ENCODE assay signal across 1 cellular context in the genomic region with DNA sequence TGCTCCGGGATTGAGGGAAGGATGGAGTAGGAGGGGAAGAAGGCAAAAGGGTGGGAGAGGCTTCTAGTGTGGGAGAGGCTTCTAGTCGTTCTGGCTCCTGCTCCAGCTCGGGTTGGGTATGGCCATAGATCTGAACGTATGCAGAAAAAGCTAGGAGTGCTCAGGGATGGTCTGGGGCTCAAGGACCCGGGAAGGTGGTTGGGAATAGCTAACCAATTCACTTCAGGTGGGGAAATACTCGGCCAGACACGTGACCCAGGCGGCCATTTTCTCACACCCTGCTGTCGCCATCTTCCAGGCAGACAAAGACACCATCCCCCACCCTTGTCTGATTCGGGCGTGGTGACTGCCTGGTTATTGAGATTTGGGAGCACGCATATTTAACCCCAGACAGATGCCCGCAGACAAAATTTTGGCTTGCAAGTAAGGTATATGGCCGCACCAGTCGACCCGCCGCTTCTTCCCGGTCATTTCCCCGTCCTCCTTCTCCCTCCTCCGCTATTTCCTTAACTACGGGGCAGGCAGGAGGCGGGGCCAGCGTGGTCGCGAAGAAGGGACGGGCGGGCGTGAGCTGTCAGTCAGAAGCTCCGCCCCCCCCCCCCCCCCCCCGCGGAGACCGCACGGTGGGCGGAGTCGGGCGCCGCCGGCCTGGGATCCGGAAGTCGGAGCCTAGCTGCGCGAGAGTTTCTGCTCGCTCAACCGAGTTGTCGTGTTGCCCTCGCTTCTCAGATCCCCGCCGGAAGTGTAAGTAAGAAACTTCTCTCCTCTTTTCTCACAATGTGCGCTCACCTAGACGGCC.
TF ChIP-seq lines count a peak whose summit lies in the region.

A gene with protein sequence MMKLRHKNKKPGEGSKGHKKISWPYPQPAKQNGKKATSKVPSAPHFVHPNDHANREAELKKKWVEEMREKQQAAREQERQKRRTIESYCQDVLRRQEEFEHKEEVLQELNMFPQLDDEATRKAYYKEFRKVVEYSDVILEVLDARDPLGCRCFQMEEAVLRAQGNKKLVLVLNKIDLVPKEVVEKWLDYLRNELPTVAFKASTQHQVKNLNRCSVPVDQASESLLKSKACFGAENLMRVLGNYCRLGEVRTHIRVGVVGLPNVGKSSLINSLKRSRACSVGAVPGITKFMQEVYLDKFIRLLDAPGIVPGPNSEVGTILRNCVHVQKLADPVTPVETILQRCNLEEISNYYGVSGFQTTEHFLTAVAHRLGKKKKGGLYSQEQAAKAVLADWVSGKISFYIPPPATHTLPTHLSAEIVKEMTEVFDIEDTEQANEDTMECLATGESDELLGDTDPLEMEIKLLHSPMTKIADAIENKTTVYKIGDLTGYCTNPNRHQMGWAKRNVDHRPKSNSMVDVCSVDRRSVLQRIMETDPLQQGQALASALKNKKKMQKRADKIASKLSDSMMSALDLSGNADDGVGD (plus strand): TSS at position 661 of the 799 bp plus-strand sequence. CDS start 2,348 bp downstream, outside the sequence.

TF ChIP-seq in HepG2, 621 proteins besides CTCF, POLR2A, EP300 and RAD21 (continued from another document and continues in another):
- TF ChIP-seq SNAI1 (CRISPR knock-in tag; IDR thresholded peaks at IDR 0.05; ENCODE audit: borderline replicate concordance): no peak
- TF ChIP-seq ZNF207 (IDR thresholded peaks at IDR 0.05; ENCODE audit: borderline replicate concordance): no peak
- no peak for TF ChIP-seq MTA1 (CRISPR knock-in tag; IDR thresholded peaks at IDR 0.05; ENCODE audit: borderline replicate concordance)
- TF ChIP-seq JUN (CRISPR knock-in tag; IDR thresholded peaks at IDR 0.05): no peak
- TF ChIP-seq SPEN (CRISPR knock-in tag; IDR thresholded peaks at IDR 0.05; ENCODE audit: low read depth): no peak
- TF ChIP-seq HHEX (CRISPR knock-in tag; IDR thresholded peaks at IDR 0.05): no peak
- no peak for TF ChIP-seq ZBTB1 (CRISPR knock-in tag; IDR thresholded peaks at IDR 0.05; ENCODE audit: borderline replicate concordance)
- TF ChIP-seq ZNF709 (CRISPR knock-in tag; IDR thresholded peaks at IDR 0.05): no peak
- TF ChIP-seq, protein P1, sequence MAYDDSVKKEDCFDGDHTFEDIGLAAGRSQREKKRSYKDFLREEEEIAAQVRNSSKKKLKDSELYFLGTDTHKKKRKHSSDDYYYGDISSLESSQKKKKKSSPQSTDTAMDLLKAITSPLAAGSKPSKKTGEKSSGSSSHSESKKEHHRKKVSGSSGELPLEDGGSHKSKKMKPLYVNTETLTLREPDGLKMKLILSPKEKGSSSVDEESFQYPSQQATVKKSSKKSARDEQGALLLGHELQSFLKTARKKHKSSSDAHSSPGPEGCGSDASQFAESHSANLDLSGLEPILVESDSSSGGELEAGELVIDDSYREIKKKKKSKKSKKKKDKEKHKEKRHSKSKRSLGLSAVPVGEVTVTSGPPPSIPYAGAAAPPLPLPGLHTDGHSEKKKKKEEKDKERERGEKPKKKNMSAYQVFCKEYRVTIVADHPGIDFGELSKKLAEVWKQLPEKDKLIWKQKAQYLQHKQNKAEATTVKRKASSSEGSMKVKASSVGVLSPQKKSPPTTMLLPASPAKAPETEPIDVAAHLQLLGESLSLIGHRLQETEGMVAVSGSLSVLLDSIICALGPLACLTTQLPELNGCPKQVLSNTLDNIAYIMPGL (CRISPR knock-in tag; IDR thresholded peaks at IDR 0.05; ENCODE audit: borderline replicate concordance in 1 of 2, low read depth in 1 of 2): no peak
- no peak for TF ChIP-seq CREM (IDR thresholded peaks at IDR 0.05)
- TF ChIP-seq CREM (CRISPR knock-in tag; IDR thresholded peaks at IDR 0.05): no peak
- TF ChIP-seq, protein P2, sequence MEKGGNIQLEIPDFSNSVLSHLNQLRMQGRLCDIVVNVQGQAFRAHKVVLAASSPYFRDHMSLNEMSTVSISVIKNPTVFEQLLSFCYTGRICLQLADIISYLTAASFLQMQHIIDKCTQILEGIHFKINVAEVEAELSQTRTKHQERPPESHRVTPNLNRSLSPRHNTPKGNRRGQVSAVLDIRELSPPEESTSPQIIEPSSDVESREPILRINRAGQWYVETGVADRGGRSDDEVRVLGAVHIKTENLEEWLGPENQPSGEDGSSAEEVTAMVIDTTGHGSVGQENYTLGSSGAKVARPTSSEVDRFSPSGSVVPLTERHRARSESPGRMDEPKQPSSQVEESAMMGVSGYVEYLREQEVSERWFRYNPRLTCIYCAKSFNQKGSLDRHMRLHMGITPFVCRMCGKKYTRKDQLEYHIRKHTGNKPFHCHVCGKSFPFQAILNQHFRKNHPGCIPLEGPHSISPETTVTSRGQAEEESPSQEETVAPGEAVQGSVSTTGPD (CRISPR knock-in tag; IDR thresholded peaks at IDR 0.05): no peak
- TF ChIP-seq TAF1 (CRISPR knock-in tag; IDR thresholded peaks at IDR 0.05): peak; percentile 70; the same call in 1 of the 2 replicates
- TF ChIP-seq, protein P3, sequence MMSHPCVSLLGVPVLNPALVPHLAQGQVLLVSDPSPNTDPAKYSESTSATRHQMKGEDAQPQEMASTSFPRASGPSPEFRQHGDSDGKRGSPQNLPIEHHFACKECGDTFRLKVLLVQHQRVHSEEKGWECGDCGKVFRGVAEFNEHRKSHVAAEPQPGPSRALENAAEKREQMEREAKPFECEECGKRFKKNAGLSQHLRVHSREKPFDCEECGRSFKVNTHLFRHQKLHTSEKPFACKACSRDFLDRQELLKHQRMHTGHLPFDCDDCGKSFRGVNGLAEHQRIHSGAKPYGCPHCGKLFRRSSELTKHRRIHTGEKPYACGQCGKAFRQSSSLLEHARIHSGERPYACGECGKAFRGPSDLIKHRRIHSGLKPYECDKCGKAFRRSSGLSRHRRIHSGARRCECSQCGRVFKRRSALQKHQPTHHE (CRISPR knock-in tag; IDR thresholded peaks at IDR 0.05; ENCODE audit: borderline replicate concordance): no peak
- TF ChIP-seq RXRA (CRISPR knock-in tag; IDR thresholded peaks at IDR 0.05): no peak
- no peak for TF ChIP-seq ZNF616 (CRISPR knock-in tag; IDR thresholded peaks at IDR 0.05; ENCODE audit: low read depth)
- TF ChIP-seq SRY (CRISPR knock-in tag; IDR thresholded peaks at IDR 0.05): 0 out of 2 replicates have a peak, but pooled peaks have one; percentile 27
- TF ChIP-seq, protein P4, sequence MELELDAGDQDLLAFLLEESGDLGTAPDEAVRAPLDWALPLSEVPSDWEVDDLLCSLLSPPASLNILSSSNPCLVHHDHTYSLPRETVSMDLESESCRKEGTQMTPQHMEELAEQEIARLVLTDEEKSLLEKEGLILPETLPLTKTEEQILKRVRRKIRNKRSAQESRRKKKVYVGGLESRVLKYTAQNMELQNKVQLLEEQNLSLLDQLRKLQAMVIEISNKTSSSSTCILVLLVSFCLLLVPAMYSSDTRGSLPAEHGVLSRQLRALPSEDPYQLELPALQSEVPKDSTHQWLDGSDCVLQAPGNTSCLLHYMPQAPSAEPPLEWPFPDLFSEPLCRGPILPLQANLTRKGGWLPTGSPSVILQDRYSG (CRISPR knock-in tag; IDR thresholded peaks at IDR 0.05): no peak
- TF ChIP-seq ZNF747 (CRISPR knock-in tag; IDR thresholded peaks at IDR 0.05; ENCODE audit: borderline replicate concordance): no peak
- no peak for TF ChIP-seq CBX2 (IDR thresholded peaks at IDR 0.05; ENCODE audit: low read depth, low read length)
- TF ChIP-seq CBX2 (CRISPR knock-in tag; IDR thresholded peaks at IDR 0.05; ENCODE audit: low read depth): no peak
- no peak for TF ChIP-seq KMT2A (CRISPR knock-in tag; IDR thresholded peaks at IDR 0.05)
- no peak for TF ChIP-seq WIZ (CRISPR knock-in tag; IDR thresholded peaks at IDR 0.05)
- TF ChIP-seq, protein P5, sequence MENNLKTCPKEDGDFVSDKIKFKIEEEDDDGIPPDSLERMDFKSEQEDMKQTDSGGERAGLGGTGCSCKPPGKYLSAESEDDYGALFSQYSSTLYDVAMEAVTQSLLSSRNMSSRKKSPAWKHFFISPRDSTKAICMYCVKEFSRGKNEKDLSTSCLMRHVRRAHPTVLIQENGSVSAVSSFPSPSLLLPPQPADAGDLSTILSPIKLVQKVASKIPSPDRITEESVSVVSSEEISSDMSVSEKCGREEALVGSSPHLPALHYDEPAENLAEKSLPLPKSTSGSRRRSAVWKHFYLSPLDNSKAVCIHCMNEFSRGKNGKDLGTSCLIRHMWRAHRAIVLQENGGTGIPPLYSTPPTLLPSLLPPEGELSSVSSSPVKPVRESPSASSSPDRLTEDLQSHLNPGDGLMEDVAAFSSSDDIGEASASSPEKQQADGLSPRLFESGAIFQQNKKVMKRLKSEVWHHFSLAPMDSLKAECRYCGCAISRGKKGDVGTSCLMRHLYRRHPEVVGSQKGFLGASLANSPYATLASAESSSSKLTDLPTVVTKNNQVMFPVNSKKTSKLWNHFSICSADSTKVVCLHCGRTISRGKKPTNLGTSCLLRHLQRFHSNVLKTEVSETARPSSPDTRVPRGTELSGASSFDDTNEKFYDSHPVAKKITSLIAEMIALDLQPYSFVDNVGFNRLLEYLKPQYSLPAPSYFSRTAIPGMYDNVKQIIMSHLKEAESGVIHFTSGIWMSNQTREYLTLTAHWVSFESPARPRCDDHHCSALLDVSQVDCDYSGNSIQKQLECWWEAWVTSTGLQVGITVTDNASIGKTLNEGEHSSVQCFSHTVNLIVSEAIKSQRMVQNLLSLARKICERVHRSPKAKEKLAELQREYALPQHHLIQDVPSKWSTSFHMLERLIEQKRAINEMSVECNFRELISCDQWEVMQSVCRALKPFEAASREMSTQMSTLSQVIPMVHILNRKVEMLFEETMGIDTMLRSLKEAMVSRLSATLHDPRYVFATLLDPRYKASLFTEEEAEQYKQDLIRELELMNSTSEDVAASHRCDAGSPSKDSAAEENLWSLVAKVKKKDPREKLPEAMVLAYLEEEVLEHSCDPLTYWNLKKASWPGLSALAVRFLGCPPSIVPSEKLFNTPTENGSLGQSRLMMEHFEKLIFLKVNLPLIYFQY (CRISPR knock-in tag; IDR thresholded peaks at IDR 0.05; ENCODE audit: borderline replicate concordance): no peak
- TF ChIP-seq PPARG (CRISPR knock-in tag; conservative IDR thresholded peaks at IDR 0.05): no peak
- no peak for TF ChIP-seq ONECUT2 (CRISPR knock-in tag; IDR thresholded peaks at IDR 0.05)
- TF ChIP-seq, protein P6, sequence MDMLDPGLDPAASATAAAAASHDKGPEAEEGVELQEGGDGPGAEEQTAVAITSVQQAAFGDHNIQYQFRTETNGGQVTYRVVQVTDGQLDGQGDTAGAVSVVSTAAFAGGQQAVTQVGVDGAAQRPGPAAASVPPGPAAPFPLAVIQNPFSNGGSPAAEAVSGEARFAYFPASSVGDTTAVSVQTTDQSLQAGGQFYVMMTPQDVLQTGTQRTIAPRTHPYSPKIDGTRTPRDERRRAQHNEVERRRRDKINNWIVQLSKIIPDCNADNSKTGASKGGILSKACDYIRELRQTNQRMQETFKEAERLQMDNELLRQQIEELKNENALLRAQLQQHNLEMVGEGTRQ (IDR thresholded peaks at IDR 0.05; ENCODE audit: low read depth, low read length): peak; percentile 72
- TF ChIP-seq, protein P6 (CRISPR knock-in tag; IDR thresholded peaks at IDR 0.05; ENCODE audit: borderline replicate concordance): peak; percentile 81; the same call in 1 of the 2 replicates
- TF ChIP-seq, protein P7, sequence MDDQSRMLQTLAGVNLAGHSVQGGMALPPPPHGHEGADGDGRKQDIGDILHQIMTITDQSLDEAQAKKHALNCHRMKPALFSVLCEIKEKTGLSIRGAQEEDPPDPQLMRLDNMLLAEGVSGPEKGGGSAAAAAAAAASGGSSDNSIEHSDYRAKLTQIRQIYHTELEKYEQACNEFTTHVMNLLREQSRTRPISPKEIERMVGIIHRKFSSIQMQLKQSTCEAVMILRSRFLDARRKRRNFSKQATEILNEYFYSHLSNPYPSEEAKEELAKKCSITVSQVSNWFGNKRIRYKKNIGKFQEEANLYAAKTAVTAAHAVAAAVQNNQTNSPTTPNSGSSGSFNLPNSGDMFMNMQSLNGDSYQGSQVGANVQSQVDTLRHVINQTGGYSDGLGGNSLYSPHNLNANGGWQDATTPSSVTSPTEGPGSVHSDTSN (CRISPR knock-in tag; IDR thresholded peaks at IDR 0.05; ENCODE audit: borderline replicate concordance): no peak
- no peak for TF ChIP-seq ZNF703 (CRISPR knock-in tag; IDR thresholded peaks at IDR 0.05; ENCODE audit: borderline replicate concordance)
- TF ChIP-seq KAT8 (CRISPR knock-in tag; IDR thresholded peaks at IDR 0.05): peak; percentile 71
- no peak for TF ChIP-seq MIER2 (CRISPR knock-in tag; IDR thresholded peaks at IDR 0.05)
- TF ChIP-seq NKX3-1 (CRISPR knock-in tag; IDR thresholded peaks at IDR 0.05): no peak
- TF ChIP-seq, protein P8, sequence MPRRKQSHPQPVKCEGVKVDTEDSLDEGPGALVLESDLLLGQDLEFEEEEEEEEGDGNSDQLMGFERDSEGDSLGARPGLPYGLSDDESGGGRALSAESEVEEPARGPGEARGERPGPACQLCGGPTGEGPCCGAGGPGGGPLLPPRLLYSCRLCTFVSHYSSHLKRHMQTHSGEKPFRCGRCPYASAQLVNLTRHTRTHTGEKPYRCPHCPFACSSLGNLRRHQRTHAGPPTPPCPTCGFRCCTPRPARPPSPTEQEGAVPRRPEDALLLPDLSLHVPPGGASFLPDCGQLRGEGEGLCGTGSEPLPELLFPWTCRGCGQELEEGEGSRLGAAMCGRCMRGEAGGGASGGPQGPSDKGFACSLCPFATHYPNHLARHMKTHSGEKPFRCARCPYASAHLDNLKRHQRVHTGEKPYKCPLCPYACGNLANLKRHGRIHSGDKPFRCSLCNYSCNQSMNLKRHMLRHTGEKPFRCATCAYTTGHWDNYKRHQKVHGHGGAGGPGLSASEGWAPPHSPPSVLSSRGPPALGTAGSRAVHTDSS (CRISPR knock-in tag; conservative IDR thresholded peaks at IDR 0.05): no peak
- TF ChIP-seq MAF1 (CRISPR knock-in tag; IDR thresholded peaks at IDR 0.05; ENCODE audit: borderline replicate concordance): no peak
- no peak for TF ChIP-seq ZNF749 (CRISPR knock-in tag; IDR thresholded peaks at IDR 0.05; ENCODE audit: borderline replicate concordance)
- no peak for TF ChIP-seq SALL1 (CRISPR knock-in tag; IDR thresholded peaks at IDR 0.05)
- no peak for TF ChIP-seq ARHGAP35 (CRISPR knock-in tag; IDR thresholded peaks at IDR 0.05; ENCODE audit: borderline replicate concordance)
- TF ChIP-seq, protein P9, sequence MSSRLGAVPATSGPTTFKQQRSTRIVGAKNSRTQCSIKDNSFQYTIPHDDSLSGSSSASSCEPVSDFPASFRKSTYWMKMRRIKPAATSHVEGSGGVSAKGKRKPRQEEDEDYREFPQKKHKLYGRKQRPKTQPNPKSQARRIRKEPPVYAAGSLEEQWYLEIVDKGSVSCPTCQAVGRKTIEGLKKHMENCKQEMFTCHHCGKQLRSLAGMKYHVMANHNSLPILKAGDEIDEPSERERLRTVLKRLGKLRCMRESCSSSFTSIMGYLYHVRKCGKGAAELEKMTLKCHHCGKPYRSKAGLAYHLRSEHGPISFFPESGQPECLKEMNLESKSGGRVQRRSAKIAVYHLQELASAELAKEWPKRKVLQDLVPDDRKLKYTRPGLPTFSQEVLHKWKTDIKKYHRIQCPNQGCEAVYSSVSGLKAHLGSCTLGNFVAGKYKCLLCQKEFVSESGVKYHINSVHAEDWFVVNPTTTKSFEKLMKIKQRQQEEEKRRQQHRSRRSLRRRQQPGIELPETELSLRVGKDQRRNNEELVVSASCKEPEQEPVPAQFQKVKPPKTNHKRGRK (CRISPR knock-in tag; IDR thresholded peaks at IDR 0.05): no peak
- no peak for TF ChIP-seq ZNF510 (CRISPR knock-in tag; IDR thresholded peaks at IDR 0.05; ENCODE audit: low read depth)
- TF ChIP-seq RBM22 (optimal IDR thresholded peaks at IDR 0.05; ENCODE audit: low read length): no peak
- TF ChIP-seq HDAC1 (CRISPR knock-in tag; IDR thresholded peaks at IDR 0.05): peak; percentile 35; the same call in 1 of the 2 replicates
- TF ChIP-seq ZNF652 (CRISPR knock-in tag; IDR thresholded peaks at IDR 0.05; ENCODE audit: borderline replicate concordance, low read depth): no peak
- no peak for TF ChIP-seq FOSL1 (CRISPR knock-in tag; IDR thresholded peaks at IDR 0.05; ENCODE audit: borderline replicate concordance)
